26 cellular contexts compared by ENCODE assay signal in the genomic region with DNA sequence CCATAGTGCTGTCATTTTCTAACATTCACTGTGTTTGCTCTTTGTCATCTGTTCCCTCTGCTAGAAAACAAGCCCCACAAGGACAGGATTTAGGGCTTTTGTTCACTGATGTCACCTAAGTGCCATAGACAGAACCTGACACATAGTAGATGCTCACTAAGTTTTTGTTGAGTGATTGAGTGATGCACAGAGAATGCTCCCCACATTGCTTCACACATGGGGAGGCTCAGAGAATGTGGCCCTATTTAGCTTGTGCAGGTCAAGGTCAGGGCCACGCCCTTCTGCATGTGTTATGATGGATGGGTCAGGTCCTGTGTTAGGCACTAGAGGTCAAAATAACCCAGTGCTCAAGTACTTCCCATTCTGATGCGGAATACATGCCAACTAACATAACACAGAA.
"Had no signal": no experiment of that assay in that cellular context is flagged by ENCODE, and none has a peak within 500 bp of the region (broad histone marks: within the 10 kb centered on the region; RNA-seq: fewer than 3 reads in every experiment).

No MANE protein-coding gene starts in this region.

- H3K36me3 ChIP-seq: colonic mucosa, esophagus squamous epithelium, gastrocnemius medialis, heart right ventricle, left lung, lower lobe of right lung had no signal

- DNase-seq: colonic mucosa; cortex of kidney; effector CD8-positive, alpha-beta T cell; effector memory CD8-positive, alpha-beta T cell; endodermal cell; erythroblast; esophagus squamous epithelium; foreskin fibroblast; foreskin melanocyte; gastrocnemius medialis; glutamatergic neuron; head of caudate nucleus; heart right ventricle; hippocampal formation; left cardiac atrium; left lung; left ventricle myocardium superior; lower lobe of right lung; mesenchymal stem cell; mucosa of descending colon; naive B cell had no signal

- ATAC-seq: effector memory CD8-positive, alpha-beta T cell; esophagus mucosa; gastrocnemius medialis; heart right ventricle; left cardiac atrium; left lung; left ventricle myocardium superior; lower lobe of right lung; mucosa of descending colon had no signal

- H3K27ac ChIP-seq: colonic mucosa, epithelial cell of prostate, gastrocnemius medialis, left lung, lower lobe of right lung had no signal

- H3K27me3 ChIP-seq: colonic mucosa, esophagus squamous epithelium, gastrocnemius medialis, heart right ventricle, left lung had no signal

- H3K9me3 ChIP-seq: colonic mucosa, esophagus squamous epithelium, gastrocnemius medialis, heart right ventricle, left lung, lower lobe of right lung, mucosa of descending colon had no signal

- FAIRE-seq: endometrium, islet of Langerhans, keratinocyte had no signal

- H3K4me3 ChIP-seq: colonic mucosa, esophagus squamous epithelium, gastrocnemius medialis, heart right ventricle, left lung, lower lobe of right lung, mucosa of descending colon had no signal

- H3K4me1 ChIP-seq: colonic mucosa, gastrocnemius medialis had no signal
